8 cellular contexts compared by ENCODE assay signal in genomic region chr6:26659360-26660095, GRCh38. TPM values are rescaled to one million over a fixed set of nuclear protein-coding genes. Genes with fewer than 3 reads are reported as not detected.
DNase-seq lines count a peak whose midpoint lies in the region; ATAC-seq and TF ChIP-seq lines count a peak whose summit lies in the region.
"Not testable (repeated sequence)": the region's sequence is repeated elsewhere in the genome, so short reads cannot be mapped to it uniquely, and the experiment has no call there.

TSS of gene ZNF322 (minus strand) at chr6:26659746. CDS start at chr6:26638553, 21,193 bp downstream.

- not testable (repeated sequence) for TF ChIP-seq CTCF in CD8-positive, alpha-beta T cell (IDR thresholded peaks at IDR 0.05)

- not testable (repeated sequence) for H3K9me3 Mint-ChIP-seq in CD8-positive, alpha-beta T cell

- intact Hi-C loops in CD8-positive, alpha-beta T cell (cut with DNase I, micrococcal nuclease) = loop anchor here (1.0 to 2.0 kb wide), 2 partner anchors 53 to 63 kb away; partner anchors contain the start of gene ABT1 (in 1 of the 2)

- not testable (repeated sequence) for H3K4me1 ChIP-seq in CD8-positive, alpha-beta T cell (ENCODE audit: insufficient read depth, low read length); effector memory CD4-positive, alpha-beta T cell (ENCODE audit: control insufficient read depth, insufficient read depth, low read length, poor library complexity, severe bottlenecking)

- DNase-seq in CD8-positive, alpha-beta T cell = peak; percentile 69 to 90 (median 84)
- DNase-seq in HS-27A (ENCODE audit: low read depth) (peak; percentile 76), NK-92 (lab: John Stamatoyannopoulos, UW; ENCODE audit: unreplicated experiment) (peak; percentile 24), lung microvascular endothelial cell (ENCODE audit: low read depth in 2 of 2) (peak; percentile 95 to 96)
- peak; percentile 93 for DNase-seq in activated CD8-positive, alpha-beta memory T cell treated with anti-CD3 and anti-CD28 coated beads for 24 hours
- DNase-seq in effector memory CD4-positive, alpha-beta T cell = peak; percentile 73 to 84 (median 78)
- DNase-seq in stimulated activated CD4-positive, alpha-beta T cell treated with anti-CD3 and anti-CD28 coated beads, TNF-alpha, amount 100 ng/mL, for 48 hours (ENCODE audit: low read depth in 3 of 3) = peak; percentile 80 to 89 (median 84)

- peak within 1 kb of the TSS; percentile 90 for H3K4me3 ChIP-seq in CD8-positive, alpha-beta T cell (ENCODE audit: low read depth, low read length)
- peak within 1 kb of the TSS; percentile 87 for H3K4me3 ChIP-seq in effector memory CD4-positive, alpha-beta T cell (ENCODE audit: insufficient read depth, low read depth, low read length, poor library complexity, severe bottlenecking)

- CTCF ChIA-PET in CD8-positive, alpha-beta T cell (lab: Charles Lee) = not testable (repeated sequence)

- H3K4me1 Mint-ChIP-seq in CD8-positive, alpha-beta T cell (ENCODE audit: low read depth) = peaks cover 35% of the 10 kb centered on the region

- peak; percentile 96 for ATAC-seq in CD8-positive, alpha-beta T cell
- ATAC-seq in GM19467 (IDR thresholded peaks at IDR 0.05; ENCODE audit: unreplicated experiment) = peak; percentile 99

- peak within 1 kb of the TSS; percentile 55 for H3K27ac ChIP-seq in CD8-positive, alpha-beta T cell (ENCODE audit: low read depth, low read length)
- H3K27ac ChIP-seq in effector memory CD4-positive, alpha-beta T cell (ENCODE audit: insufficient read depth, low read length, poor library complexity, severe bottlenecking) = peak within 1 kb of the TSS; percentile 30

- H3K27me3 Mint-ChIP-seq in CD8-positive, alpha-beta T cell (ENCODE audit: low read depth) = peaks cover 17% of the 10 kb centered on the region

- H3K27ac Mint-ChIP-seq in CD8-positive, alpha-beta T cell = peak within 1 kb of the TSS; percentile 56

- not testable (repeated sequence) for H3K27me3 ChIP-seq in CD8-positive, alpha-beta T cell (ENCODE audit: insufficient read depth, low read length); effector memory CD4-positive, alpha-beta T cell (replicated peaks; ENCODE audit: control insufficient read depth, insufficient read depth, low read length, poor library complexity, severe bottlenecking)

- peaks cover 23% of the 10 kb centered on the region for H3K36me3 Mint-ChIP-seq in CD8-positive, alpha-beta T cell

- H3K4me3 Mint-ChIP-seq in CD8-positive, alpha-beta T cell = peak within 1 kb of the TSS; percentile 86

- not testable (repeated sequence) for H3K9me3 ChIP-seq in CD8-positive, alpha-beta T cell (ENCODE audit: low read length); effector memory CD4-positive, alpha-beta T cell (ENCODE audit: control insufficient read depth, low read length)

- POLR2A ChIA-PET in CD8-positive, alpha-beta T cell (lab: Charles Lee) = not testable (repeated sequence)

- H3K36me3 ChIP-seq in CD8-positive, alpha-beta T cell (ENCODE audit: insufficient read depth, low read length); effector memory CD4-positive, alpha-beta T cell (ENCODE audit: control insufficient read depth, insufficient read depth, low read length): not testable (repeated sequence)

RNA-seq across cellular contexts. Expression of gene ZNF322, which starts in this region (rescaled TPM):
- under 1 TPM; 0.35 to 0.94 TPM for total RNA-seq in CD8-positive, alpha-beta T cell
- total RNA-seq in lung microvascular endothelial cell = 9.8 and 14.3 TPM in 2 replicates

Comparison
In these comparisons a context has a peak if more than half of its experiments do, and no peak if none do; other contexts are left out.
1. Peak in every context shown above with its lines: DNase-seq, ATAC-seq, H3K4me3 ChIP-seq and H3K27ac ChIP-seq.
2. Peak in DNase-seq, ATAC-seq, H3K4me3 ChIP-seq and H3K27ac ChIP-seq in CD8-positive, alpha-beta T cell; RNA of the gene not detected or under 1 TPM.
3. DNase-seq: peak in every context shown above with its lines; median percentile 96 in lung microvascular endothelial cell; 93 in activated CD8-positive, alpha-beta memory T cell treated with anti-CD3 and anti-CD28 coated beads for 24 hours; 84 in CD8-positive, alpha-beta T cell; 84 in stimulated activated CD4-positive, alpha-beta T cell treated with anti-CD3 and anti-CD28 coated beads, TNF-alpha, amount 100 ng/mL, for 48 hours; 78 in effector memory CD4-positive, alpha-beta T cell; 76 in HS-27A; 24 in NK-92.